ENCODE assay signal across 35 cellular contexts in the genomic region with DNA sequence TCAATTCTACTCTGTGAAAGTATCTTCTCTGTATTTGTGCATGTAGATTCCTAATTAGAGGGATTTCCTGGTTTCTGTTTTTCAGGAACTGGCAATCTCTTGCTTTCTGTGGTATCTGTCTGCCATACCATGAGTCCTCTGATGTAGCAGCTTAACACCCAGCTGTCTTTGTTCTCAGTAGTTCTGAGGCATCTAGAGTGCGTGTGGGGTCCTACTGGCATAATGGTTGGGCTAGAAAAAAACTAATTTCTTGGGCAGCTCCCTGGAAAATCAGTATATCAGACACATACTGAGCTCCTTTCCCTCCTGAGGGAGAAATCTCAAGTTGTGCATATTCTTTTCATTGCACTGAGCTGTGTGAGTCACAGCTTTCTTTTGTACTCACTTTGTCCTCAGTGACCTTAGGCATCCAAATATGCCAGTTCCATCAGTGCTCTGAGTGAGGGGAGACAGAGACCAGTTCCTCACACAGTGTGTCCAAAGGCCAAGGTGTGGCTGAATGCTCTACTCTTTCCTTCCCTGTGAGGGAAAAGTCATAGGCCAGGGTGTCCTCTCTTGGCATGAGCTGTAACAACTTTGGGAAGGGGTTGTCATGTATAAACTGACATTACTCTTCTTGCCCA. TPM values are rescaled to one million over a fixed set of nuclear protein-coding genes. Genes with fewer than 3 reads are reported as not detected.
"Had no signal": no experiment of that assay in that cellular context is flagged by ENCODE, and none has a peak within 500 bp of the region (broad histone marks: within the 10 kb centered on the region; RNA-seq: fewer than 3 reads in every experiment).

No MANE protein-coding gene starts in this region.

- H3K4me3 ChIP-seq: adrenal gland, ascending aorta, cardiac muscle cell, colonic mucosa, dorsolateral prefrontal cortex, ovary, skin epidermis, testis, transverse colon had no signal

- H3K27me3 ChIP-seq: adrenal gland, ascending aorta, cardiac muscle cell, colonic mucosa, dorsolateral prefrontal cortex, ovary, testis had no signal

- H3K4me1 Mint-ChIP-seq: activated naive CD8-positive, alpha-beta T cell treated with anti-CD3 and anti-CD28 coated beads for 36 hours; brain; nephron had no signal

- H3K27ac Mint-ChIP-seq: activated naive CD4-positive, alpha-beta T cell treated with anti-CD3 and anti-CD28 coated beads for 36 hours; activated naive CD8-positive, alpha-beta T cell treated with anti-CD3 and anti-CD28 coated beads for 36 hours; activated T-cell treated with anti-CD3 and anti-CD28 coated beads, Interleukin-2, amount 50 U/mL, for 72 hours; brain; nephron; progenitor cell of endocrine pancreas had no signal

- H3K36me3 ChIP-seq: adrenal gland, ascending aorta, cardiac muscle cell, colonic mucosa, ovary, transverse colon had no signal

- H3K9me3 ChIP-seq: adrenal gland, colonic mucosa, ovary, transverse colon had no signal

- ATAC-seq: activated T-cell treated with anti-CD3 and anti-CD28 coated beads, Interleukin-2, amount 50 U/mL, for 72 hours; left ventricle myocardium superior; sciatic nerve; stimulated activated naive CD8-positive, alpha-beta T cell treated with anti-CD3 and anti-CD28 coated beads, Interleukin-15, Interleukin-2, amounts not matched to agents 100 U/mL and 50 U/mL, for 24 hours had no signal

- H3K27ac ChIP-seq: adrenal gland, ascending aorta, cardiac muscle cell, colonic mucosa, dorsolateral prefrontal cortex, ovary, skin epidermis, testis, transverse colon had no signal

- DNase-seq: activated CD4-positive, alpha-beta T cell treated with anti-CD3 and anti-CD28 coated beads for 4 hours; activated CD4-positive, alpha-beta T cell treated with anti-CD3 and anti-CD28 coated beads, Interleukin-2, amount 50 U/mL, for 4 hours; activated effector memory CD4-positive, alpha-beta T cell treated with Interleukin-2 at 50 U/mL for 16 hours; activated naive CD4-positive, alpha-beta T cell treated with anti-CD3 and anti-CD28 coated beads for 36 hours; activated naive CD8-positive, alpha-beta T cell treated with anti-CD3 and anti-CD28 coated beads for 36 hours; activated T-cell treated with anti-CD3 and anti-CD28 coated beads for 4 hours; activated T-cell treated with anti-CD3 and anti-CD28 coated beads, Interleukin-2, amount 50 U/mL, for 72 hours; adrenal gland; cerebellar nuclear complex; colonic mucosa; dorsolateral prefrontal cortex; effector memory CD4-positive, alpha-beta T cell; head of caudate nucleus; hippocampal formation; left ventricle myocardium superior; ovary; retina; stimulated activated CD4-positive, alpha-beta T cell treated with anti-CD3 and anti-CD28 coated beads, Interleukin-12 subunit alpha, Interleukin-12 subunit beta, amount 100 ng/mL, for 4 hours; stimulated activated CD4-positive, alpha-beta T cell treated with anti-CD3 and anti-CD28 coated beads, Interleukin-4, amount 100 ng/mL, for 1 hour; stimulated activated naive CD8-positive, alpha-beta T cell treated with anti-CD3 and anti-CD28 coated beads, Interleukin-15, Interleukin-2, amounts not matched to agents 100 U/mL and 50 U/mL, for 24 hours; testis; transverse colon had no signal

- H3K4me3 Mint-ChIP-seq: activated naive CD4-positive, alpha-beta T cell treated with anti-CD3 and anti-CD28 coated beads for 36 hours; activated naive CD8-positive, alpha-beta T cell treated with anti-CD3 and anti-CD28 coated beads for 36 hours; activated T-cell treated with anti-CD3 and anti-CD28 coated beads, Interleukin-2, amount 50 U/mL, for 72 hours; brain; nephron had no signal

- H3K4me1 ChIP-seq: adrenal gland, ascending aorta, colonic mucosa, testis, transverse colon had no signal

- H3K36me3 Mint-ChIP-seq: activated naive CD8-positive, alpha-beta T cell treated with anti-CD3 and anti-CD28 coated beads for 36 hours; brain had no signal

RNA-seq across cellular contexts. Expression of gene SLC22A24, which starts 35.5 kb away (rescaled TPM):
- total RNA-seq: activated naive CD4-positive, alpha-beta T cell treated with anti-CD3 and anti-CD28 coated beads for 36 hours; activated naive CD8-positive, alpha-beta T cell treated with anti-CD3 and anti-CD28 coated beads for 36 hours; activated T-cell treated with anti-CD3 and anti-CD28 coated beads, Interleukin-2, amount 50 U/mL, for 72 hours; adrenal gland; ascending aorta; cardiac muscle cell; colonic mucosa; fibroblast of lung; fibroblast of villous mesenchyme; left ventricle myocardium superior; lung microvascular endothelial cell; mucosa of gallbladder; ovary; progenitor cell of endocrine pancreas; sciatic nerve; testis; transverse colon; urinary bladder had no signal
- polyA plus RNA-seq: adrenal gland, esophagus, fibroblast of lung, ovary, urinary bladder had no signal
